In the genomic region with DNA sequence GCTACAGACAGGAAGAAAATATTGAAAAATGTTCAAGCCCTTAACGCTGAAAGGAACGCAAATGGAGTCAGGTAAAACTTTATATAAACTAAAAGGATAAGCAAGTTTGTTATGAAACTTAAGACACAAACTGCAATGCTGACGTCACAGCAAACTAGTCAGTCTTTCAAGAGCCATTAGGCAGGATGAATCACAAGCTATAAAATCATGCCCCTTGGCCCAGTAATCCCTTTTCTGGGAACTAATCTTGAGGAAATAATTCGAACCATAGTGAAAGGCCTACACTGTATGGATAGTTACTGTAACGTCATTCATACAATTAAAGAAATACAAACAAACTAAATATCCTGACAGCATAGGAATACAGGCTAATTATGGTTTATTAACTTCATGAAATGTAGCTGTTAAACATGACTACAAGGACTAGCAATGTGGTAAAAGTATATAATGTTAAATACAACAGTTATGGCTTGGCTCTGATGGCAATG, we compare ENCODE assay signal across 1 cellular context.
TF ChIP-seq lines count a peak whose summit lies in the region.

No MANE protein-coding gene starts in this region.

TF ChIP-seq in HEK293, 187 proteins besides CTCF, POLR2A, EP300 and RAD21 (continued from another document and continues in another):
- TF ChIP-seq KLF7 (tag by site-specific recombination; IDR thresholded peaks at IDR 0.05; ENCODE audit: borderline replicate concordance): no peak
- peak; percentile 98 for TF ChIP-seq ZNF366 (tag by site-specific recombination; conservative IDR thresholded peaks at IDR 0.05)
- TF ChIP-seq ZNF785 (tag by site-specific recombination; IDR thresholded peaks at IDR 0.05): no peak
- no peak for TF ChIP-seq ZNF830 (tag by site-specific recombination; IDR thresholded peaks at IDR 0.05; ENCODE audit: low read depth)
- peak; percentile 74 for TF ChIP-seq ZNF324 (tag by site-specific recombination; IDR thresholded peaks at IDR 0.05)
- TF ChIP-seq ZNF610 (tag by site-specific recombination; IDR thresholded peaks at IDR 0.05; ENCODE audit: borderline replicate concordance): no peak
- no peak for TF ChIP-seq ZNF658 (tag by site-specific recombination; IDR thresholded peaks at IDR 0.05)
- peak; percentile 50; the same call in 1 of the 2 replicates for TF ChIP-seq KLF8 (tag by site-specific recombination; IDR thresholded peaks at IDR 0.05)
- peak; percentile 43 for TF ChIP-seq ZNF146 (tag by site-specific recombination; IDR thresholded peaks at IDR 0.05)
- TF ChIP-seq, protein P1, sequence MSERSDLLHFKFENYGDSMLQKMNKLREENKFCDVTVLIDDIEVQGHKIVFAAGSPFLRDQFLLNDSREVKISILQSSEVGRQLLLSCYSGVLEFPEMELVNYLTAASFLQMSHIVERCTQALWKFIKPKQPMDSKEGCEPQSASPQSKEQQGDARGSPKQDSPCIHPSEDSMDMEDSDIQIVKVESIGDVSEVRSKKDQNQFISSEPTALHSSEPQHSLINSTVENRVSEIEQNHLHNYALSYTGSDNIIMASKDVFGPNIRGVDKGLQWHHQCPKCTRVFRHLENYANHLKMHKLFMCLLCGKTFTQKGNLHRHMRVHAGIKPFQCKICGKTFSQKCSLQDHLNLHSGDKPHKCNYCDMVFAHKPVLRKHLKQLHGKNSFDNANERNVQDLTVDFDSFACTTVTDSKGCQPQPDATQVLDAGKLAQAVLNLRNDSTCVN (tag by site-specific recombination; optimal IDR thresholded peaks at IDR 0.05): no peak
- TF ChIP-seq, protein P2, sequence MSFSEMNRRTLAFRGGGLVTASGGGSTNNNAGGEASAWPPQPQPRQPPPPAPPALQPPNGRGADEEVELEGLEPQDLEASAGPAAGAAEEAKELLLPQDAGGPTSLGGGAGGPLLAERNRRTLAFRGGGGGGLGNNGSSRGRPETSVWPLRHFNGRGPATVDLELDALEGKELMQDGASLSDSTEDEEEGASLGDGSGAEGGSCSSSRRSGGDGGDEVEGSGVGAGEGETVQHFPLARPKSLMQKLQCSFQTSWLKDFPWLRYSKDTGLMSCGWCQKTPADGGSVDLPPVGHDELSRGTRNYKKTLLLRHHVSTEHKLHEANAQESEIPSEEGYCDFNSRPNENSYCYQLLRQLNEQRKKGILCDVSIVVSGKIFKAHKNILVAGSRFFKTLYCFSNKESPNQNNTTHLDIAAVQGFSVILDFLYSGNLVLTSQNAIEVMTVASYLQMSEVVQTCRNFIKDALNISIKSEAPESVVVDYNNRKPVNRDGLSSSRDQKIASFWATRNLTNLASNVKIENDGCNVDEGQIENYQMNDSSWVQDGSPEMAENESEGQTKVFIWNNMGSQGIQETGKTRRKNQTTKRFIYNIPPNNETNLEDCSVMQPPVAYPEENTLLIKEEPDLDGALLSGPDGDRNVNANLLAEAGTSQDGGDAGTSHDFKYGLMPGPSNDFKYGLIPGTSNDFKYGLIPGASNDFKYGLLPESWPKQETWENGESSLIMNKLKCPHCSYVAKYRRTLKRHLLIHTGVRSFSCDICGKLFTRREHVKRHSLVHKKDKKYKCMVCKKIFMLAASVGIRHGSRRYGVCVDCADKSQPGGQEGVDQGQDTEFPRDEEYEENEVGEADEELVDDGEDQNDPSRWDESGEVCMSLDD (tag by site-specific recombination; IDR thresholded peaks at IDR 0.05): no peak
- no peak for TF ChIP-seq ZNF747 (tag by site-specific recombination; IDR thresholded peaks at IDR 0.05)
- peak; percentile 93; the same call in 1 of the 2 replicates for TF ChIP-seq ZNF391 (tag by site-specific recombination; IDR thresholded peaks at IDR 0.05; ENCODE audit: borderline replicate concordance, low read depth)
- no peak for TF ChIP-seq KLF16 (tag by site-specific recombination; IDR thresholded peaks at IDR 0.05)
- TF ChIP-seq ZNF184 (tag by site-specific recombination; IDR thresholded peaks at IDR 0.05): peak; percentile 91
- no peak for TF ChIP-seq ZNF514 (tag by site-specific recombination; IDR thresholded peaks at IDR 0.05)
- TF ChIP-seq ZNF292 (tag by site-specific recombination; IDR thresholded peaks at IDR 0.05; ENCODE audit: borderline replicate concordance, low read depth): no peak
- TF ChIP-seq ZBTB17 (tag by site-specific recombination; IDR thresholded peaks at IDR 0.05): peak; percentile 81
- no peak for TF ChIP-seq ZNF214 (tag by site-specific recombination; IDR thresholded peaks at IDR 0.05; ENCODE audit: borderline replicate concordance)
- no peak for TF ChIP-seq SP2 (tag by site-specific recombination; IDR thresholded peaks at IDR 0.05)
- TF ChIP-seq ZBTB7A (tag by site-specific recombination; IDR thresholded peaks at IDR 0.05; ENCODE audit: low read depth): no peak
- no peak for TF ChIP-seq ZNF521 (tag by site-specific recombination; IDR thresholded peaks at IDR 0.05)
- TF ChIP-seq ZNF274 (IDR thresholded peaks at IDR 0.05; ENCODE audit: low read length): no peak
- no peak for TF ChIP-seq ZNF274 (tag by site-specific recombination; IDR thresholded peaks at IDR 0.05; ENCODE audit: borderline replicate concordance)
- TF ChIP-seq, protein P3, sequence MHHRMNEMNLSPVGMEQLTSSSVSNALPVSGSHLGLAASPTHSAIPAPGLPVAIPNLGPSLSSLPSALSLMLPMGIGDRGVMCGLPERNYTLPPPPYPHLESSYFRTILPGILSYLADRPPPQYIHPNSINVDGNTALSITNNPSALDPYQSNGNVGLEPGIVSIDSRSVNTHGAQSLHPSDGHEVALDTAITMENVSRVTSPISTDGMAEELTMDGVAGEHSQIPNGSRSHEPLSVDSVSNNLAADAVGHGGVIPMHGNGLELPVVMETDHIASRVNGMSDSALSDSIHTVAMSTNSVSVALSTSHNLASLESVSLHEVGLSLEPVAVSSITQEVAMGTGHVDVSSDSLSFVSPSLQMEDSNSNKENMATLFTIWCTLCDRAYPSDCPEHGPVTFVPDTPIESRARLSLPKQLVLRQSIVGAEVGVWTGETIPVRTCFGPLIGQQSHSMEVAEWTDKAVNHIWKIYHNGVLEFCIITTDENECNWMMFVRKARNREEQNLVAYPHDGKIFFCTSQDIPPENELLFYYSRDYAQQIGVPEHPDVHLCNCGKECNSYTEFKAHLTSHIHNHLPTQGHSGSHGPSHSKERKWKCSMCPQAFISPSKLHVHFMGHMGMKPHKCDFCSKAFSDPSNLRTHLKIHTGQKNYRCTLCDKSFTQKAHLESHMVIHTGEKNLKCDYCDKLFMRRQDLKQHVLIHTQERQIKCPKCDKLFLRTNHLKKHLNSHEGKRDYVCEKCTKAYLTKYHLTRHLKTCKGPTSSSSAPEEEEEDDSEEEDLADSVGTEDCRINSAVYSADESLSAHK (tag by site-specific recombination; IDR thresholded peaks at IDR 0.05): peak; percentile 86
- TF ChIP-seq, protein P4, sequence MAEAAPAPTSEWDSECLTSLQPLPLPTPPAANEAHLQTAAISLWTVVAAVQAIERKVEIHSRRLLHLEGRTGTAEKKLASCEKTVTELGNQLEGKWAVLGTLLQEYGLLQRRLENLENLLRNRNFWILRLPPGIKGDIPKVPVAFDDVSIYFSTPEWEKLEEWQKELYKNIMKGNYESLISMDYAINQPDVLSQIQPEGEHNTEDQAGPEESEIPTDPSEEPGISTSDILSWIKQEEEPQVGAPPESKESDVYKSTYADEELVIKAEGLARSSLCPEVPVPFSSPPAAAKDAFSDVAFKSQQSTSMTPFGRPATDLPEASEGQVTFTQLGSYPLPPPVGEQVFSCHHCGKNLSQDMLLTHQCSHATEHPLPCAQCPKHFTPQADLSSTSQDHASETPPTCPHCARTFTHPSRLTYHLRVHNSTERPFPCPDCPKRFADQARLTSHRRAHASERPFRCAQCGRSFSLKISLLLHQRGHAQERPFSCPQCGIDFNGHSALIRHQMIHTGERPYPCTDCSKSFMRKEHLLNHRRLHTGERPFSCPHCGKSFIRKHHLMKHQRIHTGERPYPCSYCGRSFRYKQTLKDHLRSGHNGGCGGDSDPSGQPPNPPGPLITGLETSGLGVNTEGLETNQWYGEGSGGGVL (tag by site-specific recombination; IDR thresholded peaks at IDR 0.05): 0 out of 2 replicates have a peak, but pooled peaks have one; percentile 17
- TF ChIP-seq ZNF677 (tag by site-specific recombination; IDR thresholded peaks at IDR 0.05): no peak
- no peak for TF ChIP-seq ZIC2 (tag by site-specific recombination; IDR thresholded peaks at IDR 0.05)
- TF ChIP-seq, protein P5, sequence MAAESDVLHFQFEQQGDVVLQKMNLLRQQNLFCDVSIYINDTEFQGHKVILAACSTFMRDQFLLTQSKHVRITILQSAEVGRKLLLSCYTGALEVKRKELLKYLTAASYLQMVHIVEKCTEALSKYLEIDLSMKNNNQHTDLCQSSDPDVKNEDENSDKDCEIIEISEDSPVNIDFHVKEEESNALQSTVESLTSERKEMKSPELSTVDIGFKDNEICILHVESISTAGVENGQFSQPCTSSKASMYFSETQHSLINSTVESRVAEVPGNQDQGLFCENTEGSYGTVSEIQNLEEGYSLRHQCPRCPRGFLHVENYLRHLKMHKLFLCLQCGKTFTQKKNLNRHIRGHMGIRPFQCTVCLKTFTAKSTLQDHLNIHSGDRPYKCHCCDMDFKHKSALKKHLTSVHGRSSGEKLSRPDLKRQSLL (tag by site-specific recombination; IDR thresholded peaks at IDR 0.05): no peak; the same call in 1 of the 2 replicates
- no peak for TF ChIP-seq ZNF433 (tag by site-specific recombination; IDR thresholded peaks at IDR 0.05; ENCODE audit: low read depth)
- TF ChIP-seq, protein P6, sequence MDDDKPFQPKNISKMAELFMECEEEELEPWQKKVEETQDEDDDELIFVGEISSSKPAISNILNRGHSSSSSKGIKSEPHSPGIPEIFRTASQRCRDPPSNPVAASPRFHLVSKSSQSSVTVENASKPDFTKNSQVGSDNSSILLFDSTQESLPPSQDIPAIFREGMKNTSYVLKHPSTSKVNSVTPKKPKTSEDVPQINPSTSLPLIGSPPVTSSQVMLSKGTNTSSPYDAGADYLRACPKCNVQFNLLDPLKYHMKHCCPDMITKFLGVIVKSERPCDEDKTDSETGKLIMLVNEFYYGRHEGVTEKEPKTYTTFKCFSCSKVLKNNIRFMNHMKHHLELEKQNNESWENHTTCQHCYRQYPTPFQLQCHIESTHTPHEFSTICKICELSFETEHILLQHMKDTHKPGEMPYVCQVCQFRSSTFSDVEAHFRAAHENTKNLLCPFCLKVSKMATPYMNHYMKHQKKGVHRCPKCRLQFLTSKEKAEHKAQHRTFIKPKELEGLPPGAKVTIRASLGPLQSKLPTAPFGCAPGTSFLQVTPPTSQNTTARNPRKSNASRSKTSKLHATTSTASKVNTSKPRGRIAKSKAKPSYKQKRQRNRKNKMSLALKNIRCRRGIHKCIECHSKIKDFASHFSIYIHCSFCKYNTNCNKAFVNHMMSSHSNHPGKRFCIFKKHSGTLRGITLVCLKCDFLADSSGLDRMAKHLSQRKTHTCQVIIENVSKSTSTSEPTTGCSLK (tag by site-specific recombination; IDR thresholded peaks at IDR 0.05): no peak
- TF ChIP-seq ZNF701 (tag by site-specific recombination; IDR thresholded peaks at IDR 0.05): no peak
- no peak for TF ChIP-seq ZNF248 (tag by site-specific recombination; IDR thresholded peaks at IDR 0.05)
- no peak for TF ChIP-seq ZNF157 (tag by site-specific recombination; IDR thresholded peaks at IDR 0.05)
- peak; percentile 97 for TF ChIP-seq ZNF843 (tag by site-specific recombination; IDR thresholded peaks at IDR 0.05)
- TF ChIP-seq, protein P7, sequence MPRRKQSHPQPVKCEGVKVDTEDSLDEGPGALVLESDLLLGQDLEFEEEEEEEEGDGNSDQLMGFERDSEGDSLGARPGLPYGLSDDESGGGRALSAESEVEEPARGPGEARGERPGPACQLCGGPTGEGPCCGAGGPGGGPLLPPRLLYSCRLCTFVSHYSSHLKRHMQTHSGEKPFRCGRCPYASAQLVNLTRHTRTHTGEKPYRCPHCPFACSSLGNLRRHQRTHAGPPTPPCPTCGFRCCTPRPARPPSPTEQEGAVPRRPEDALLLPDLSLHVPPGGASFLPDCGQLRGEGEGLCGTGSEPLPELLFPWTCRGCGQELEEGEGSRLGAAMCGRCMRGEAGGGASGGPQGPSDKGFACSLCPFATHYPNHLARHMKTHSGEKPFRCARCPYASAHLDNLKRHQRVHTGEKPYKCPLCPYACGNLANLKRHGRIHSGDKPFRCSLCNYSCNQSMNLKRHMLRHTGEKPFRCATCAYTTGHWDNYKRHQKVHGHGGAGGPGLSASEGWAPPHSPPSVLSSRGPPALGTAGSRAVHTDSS (tag by site-specific recombination; IDR thresholded peaks at IDR 0.05): no peak
- no peak for TF ChIP-seq ZNF426 (tag by site-specific recombination; IDR thresholded peaks at IDR 0.05)
- TF ChIP-seq, protein P8, sequence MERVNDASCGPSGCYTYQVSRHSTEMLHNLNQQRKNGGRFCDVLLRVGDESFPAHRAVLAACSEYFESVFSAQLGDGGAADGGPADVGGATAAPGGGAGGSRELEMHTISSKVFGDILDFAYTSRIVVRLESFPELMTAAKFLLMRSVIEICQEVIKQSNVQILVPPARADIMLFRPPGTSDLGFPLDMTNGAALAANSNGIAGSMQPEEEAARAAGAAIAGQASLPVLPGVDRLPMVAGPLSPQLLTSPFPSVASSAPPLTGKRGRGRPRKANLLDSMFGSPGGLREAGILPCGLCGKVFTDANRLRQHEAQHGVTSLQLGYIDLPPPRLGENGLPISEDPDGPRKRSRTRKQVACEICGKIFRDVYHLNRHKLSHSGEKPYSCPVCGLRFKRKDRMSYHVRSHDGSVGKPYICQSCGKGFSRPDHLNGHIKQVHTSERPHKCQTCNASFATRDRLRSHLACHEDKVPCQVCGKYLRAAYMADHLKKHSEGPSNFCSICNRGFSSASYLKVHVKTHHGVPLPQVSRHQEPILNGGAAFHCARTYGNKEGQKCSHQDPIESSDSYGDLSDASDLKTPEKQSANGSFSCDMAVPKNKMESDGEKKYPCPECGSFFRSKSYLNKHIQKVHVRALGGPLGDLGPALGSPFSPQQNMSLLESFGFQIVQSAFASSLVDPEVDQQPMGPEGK (tag by site-specific recombination; IDR thresholded peaks at IDR 0.05): 0 out of 2 replicates have a peak, but pooled peaks have one; percentile 34
- TF ChIP-seq ZFHX2 (tag by site-specific recombination; conservative IDR thresholded peaks at IDR 0.05): no peak
- no peak for TF ChIP-seq GLIS1 (tag by site-specific recombination; IDR thresholded peaks at IDR 0.05)
- TF ChIP-seq ZNF175 (tag by site-specific recombination; IDR thresholded peaks at IDR 0.05): no peak
- no peak for TF ChIP-seq ZNF202 (tag by site-specific recombination; IDR thresholded peaks at IDR 0.05; ENCODE audit: borderline replicate concordance)
- TF ChIP-seq, protein P9, sequence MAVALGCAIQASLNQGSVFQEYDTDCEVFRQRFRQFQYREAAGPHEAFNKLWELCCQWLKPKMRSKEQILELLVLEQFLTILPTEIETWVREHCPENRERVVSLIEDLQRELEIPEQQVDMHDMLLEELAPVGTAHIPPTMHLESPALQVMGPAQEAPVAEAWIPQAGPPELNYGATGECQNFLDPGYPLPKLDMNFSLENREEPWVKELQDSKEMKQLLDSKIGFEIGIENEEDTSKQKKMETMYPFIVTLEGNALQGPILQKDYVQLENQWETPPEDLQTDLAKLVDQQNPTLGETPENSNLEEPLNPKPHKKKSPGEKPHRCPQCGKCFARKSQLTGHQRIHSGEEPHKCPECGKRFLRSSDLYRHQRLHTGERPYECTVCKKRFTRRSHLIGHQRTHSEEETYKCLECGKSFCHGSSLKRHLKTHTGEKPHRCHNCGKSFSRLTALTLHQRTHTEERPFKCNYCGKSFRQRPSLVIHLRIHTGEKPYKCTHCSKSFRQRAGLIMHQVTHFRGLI (tag by site-specific recombination; IDR thresholded peaks at IDR 0.05): 0 out of 2 replicates have a peak, but pooled peaks have one; percentile 11
